Comparison of ENCODE assay signal across 16 cellular contexts in the genomic region with DNA sequence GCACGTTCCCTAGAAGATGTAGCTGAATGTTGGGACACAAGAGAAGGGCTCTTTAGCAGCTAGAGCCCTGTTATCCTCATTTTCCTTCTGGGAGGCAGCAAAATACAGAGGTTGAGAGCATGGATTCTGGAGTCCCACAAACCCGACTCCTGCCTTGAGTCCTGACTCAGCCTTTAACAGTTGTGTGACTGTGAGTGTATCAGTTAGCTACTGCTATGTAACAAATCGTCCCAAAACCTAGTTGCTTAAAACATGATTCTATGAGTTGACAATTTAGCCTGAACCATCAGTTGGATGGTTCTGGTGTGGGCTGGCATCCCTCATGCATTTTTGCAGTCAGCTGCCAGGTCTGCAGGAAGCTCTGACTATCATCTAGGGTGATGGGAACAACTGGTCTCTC.
"Had no signal": no experiment of that assay in that cellular context is flagged by ENCODE, and none has a peak within 500 bp of the region (broad histone marks: within the 10 kb centered on the region; RNA-seq: fewer than 3 reads in every experiment).

No MANE protein-coding gene starts in this region.

- H3K4me2 ChIP-seq: hepatocyte had no signal

- H3K27me3 ChIP-seq: tibial artery had no signal

- H3K9me3 ChIP-seq: left lung, tibial artery had no signal

- H3K36me3 Mint-ChIP-seq: activated naive CD4-positive, alpha-beta T cell treated with anti-CD3 and anti-CD28 coated beads, Interleukin-2, amount 50 U/mL, for 24 hours; natural killer cell treated with Interleukin-12 subunit alpha and Interleukin-12 subunit beta and Interleukin-15 and Interleukin-18, amount 100 ng/mL, for 72 hours; stimulated activated effector memory CD8-positive, alpha-beta T cell treated with anti-CD3 and anti-CD28 coated beads, Interleukin-12 subunit alpha, Interleukin-12 subunit beta, amount 100 ng/mL, for 72 hours had no signal

- H3K36me3 ChIP-seq: left lung, tibial artery had no signal

- ATAC-seq: activated CD8-positive, alpha-beta T cell treated with anti-CD3 and anti-CD28 coated beads for 36 hours; activated T-cell treated with anti-CD3 and anti-CD28 coated beads, Interleukin-2, amount 50 U/mL, for 4 hours; left lung; natural killer cell treated with Interleukin-12 subunit alpha and Interleukin-12 subunit beta and Interleukin-15 and Interleukin-18, amount 100 ng/mL, for 72 hours; stimulated activated effector memory CD8-positive, alpha-beta T cell treated with anti-CD3 and anti-CD28 coated beads, Interleukin-12 subunit alpha, Interleukin-12 subunit beta, amount 100 ng/mL, for 72 hours; T-helper 17 cell had no signal

- H3K27ac Mint-ChIP-seq: activated CD8-positive, alpha-beta T cell treated with anti-CD3 and anti-CD28 coated beads for 36 hours; activated naive CD4-positive, alpha-beta T cell treated with anti-CD3 and anti-CD28 coated beads, Interleukin-2, amount 50 U/mL, for 24 hours; dendritic cell treated with granulocyte-macrophage colony-stimulating factor and Interleukin-4, amounts not matched to agents 40 ng/mL and 50 ng/mL, for 4 days; memory B cell; stimulated activated effector memory CD8-positive, alpha-beta T cell treated with anti-CD3 and anti-CD28 coated beads, Interleukin-12 subunit alpha, Interleukin-12 subunit beta, amount 100 ng/mL, for 72 hours; T-helper 17 cell had no signal

- H3K4me3 Mint-ChIP-seq: activated B cell treated with CpG ODN at 0.5 μM for 24 hours; activated CD8-positive, alpha-beta T cell treated with anti-CD3 and anti-CD28 coated beads for 36 hours; activated naive CD4-positive, alpha-beta T cell treated with anti-CD3 and anti-CD28 coated beads, Interleukin-2, amount 50 U/mL, for 24 hours; activated T-cell treated with anti-CD3 and anti-CD28 coated beads, Interleukin-2, amount 50 U/mL, for 4 hours; dendritic cell treated with granulocyte-macrophage colony-stimulating factor and Interleukin-4, amounts not matched to agents 40 ng/mL and 50 ng/mL, for 4 days; memory B cell; natural killer cell treated with Interleukin-12 subunit alpha and Interleukin-12 subunit beta and Interleukin-15 and Interleukin-18, amount 100 ng/mL, for 72 hours; stimulated activated effector memory CD8-positive, alpha-beta T cell treated with anti-CD3 and anti-CD28 coated beads, Interleukin-12 subunit alpha, Interleukin-12 subunit beta, amount 100 ng/mL, for 72 hours; T-helper 17 cell had no signal

- H3K27me3 Mint-ChIP-seq: activated B cell treated with CpG ODN at 0.5 μM for 24 hours; activated CD8-positive, alpha-beta T cell treated with anti-CD3 and anti-CD28 coated beads for 36 hours; activated naive CD4-positive, alpha-beta T cell treated with anti-CD3 and anti-CD28 coated beads, Interleukin-2, amount 50 U/mL, for 24 hours; natural killer cell treated with Interleukin-12 subunit alpha and Interleukin-12 subunit beta and Interleukin-15 and Interleukin-18, amount 100 ng/mL, for 72 hours; T-helper 17 cell had no signal

- H3K9me3 Mint-ChIP-seq: activated B cell treated with CpG ODN at 0.5 μM for 24 hours; activated naive CD4-positive, alpha-beta T cell treated with anti-CD3 and anti-CD28 coated beads, Interleukin-2, amount 50 U/mL, for 24 hours; activated T-cell treated with anti-CD3 and anti-CD28 coated beads, Interleukin-2, amount 50 U/mL, for 4 hours; dendritic cell treated with granulocyte-macrophage colony-stimulating factor and Interleukin-4, amounts not matched to agents 40 ng/mL and 50 ng/mL, for 4 days; memory B cell; natural killer cell treated with Interleukin-12 subunit alpha and Interleukin-12 subunit beta and Interleukin-15 and Interleukin-18, amount 100 ng/mL, for 72 hours; stimulated activated effector memory CD8-positive, alpha-beta T cell treated with anti-CD3 and anti-CD28 coated beads, Interleukin-12 subunit alpha, Interleukin-12 subunit beta, amount 100 ng/mL, for 72 hours had no signal

- H3K27ac ChIP-seq: hepatocyte, left lung had no signal

- DNase-seq: activated B cell treated with CpG ODN at 0.5 μM for 24 hours; activated CD4-positive, alpha-beta T cell treated with anti-CD3 and anti-CD28 coated beads for 48 hours; activated CD8-positive, alpha-beta T cell treated with anti-CD3 and anti-CD28 coated beads for 36 hours; activated effector memory CD4-positive, alpha-beta T cell treated with Interleukin-2 at 50 U/mL for 16 hours; activated T-cell treated with anti-CD3 and anti-CD28 coated beads, Interleukin-2, amount 50 U/mL, for 4 hours; effector memory CD4-positive, alpha-beta T cell; foreskin melanocyte; left lung; T-helper 17 cell had no signal

- H3K4me3 ChIP-seq: hepatocyte, left lung, tibial artery had no signal
